ENCODE assay signal across 8 cellular contexts in the genomic region with DNA sequence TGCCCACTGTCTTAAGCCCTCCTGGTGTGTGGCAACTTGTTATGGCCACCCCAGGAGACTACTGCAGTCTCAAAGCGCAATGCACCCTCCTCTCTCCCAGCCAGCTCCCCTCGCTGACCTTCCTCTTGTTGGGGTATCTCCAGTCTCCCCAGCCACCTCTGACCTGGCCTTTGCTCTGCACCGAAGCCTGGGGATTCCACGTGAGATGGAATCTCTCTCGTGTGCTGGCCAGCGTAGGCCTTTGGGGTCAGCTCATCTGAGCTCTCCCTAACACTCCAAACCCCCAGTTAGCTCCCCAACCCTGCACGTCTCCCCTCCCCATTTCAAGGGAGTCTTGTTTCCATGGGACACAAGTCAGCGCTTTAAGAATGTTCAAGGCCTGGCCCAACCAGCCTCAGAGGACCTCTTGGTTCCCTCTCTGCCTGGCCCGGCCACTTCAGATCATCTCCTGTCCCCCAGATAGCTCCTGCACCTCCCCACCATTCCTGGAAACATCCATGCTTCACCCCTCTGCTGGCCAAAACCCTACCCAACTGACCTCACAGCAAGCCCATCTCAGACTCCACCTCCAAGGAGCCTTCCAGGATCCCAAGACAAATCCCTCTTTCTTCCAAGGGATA. TPM values are rescaled to one million over a fixed set of nuclear protein-coding genes. Genes with fewer than 3 reads are reported as not detected.
A peak's percentile ranks its signal among the peaks of the same experiment; 100 is the strongest.
DNase-seq lines count a peak whose midpoint lies in the region; ATAC-seq and TF ChIP-seq lines count a peak whose summit lies in the region.

No MANE protein-coding gene starts in this region.

- H3K27me3 Mint-ChIP-seq in activated naive CD4-positive, alpha-beta T cell treated with anti-CD3 and anti-CD28 coated beads for 36 hours (ENCODE audit: low read depth), result no peaks in the 10 kb centered on the region

- peak overlapping the region; percentile 72 for H3K27ac Mint-ChIP-seq in activated naive CD4-positive, alpha-beta T cell treated with anti-CD3 and anti-CD28 coated beads for 36 hours

- ATAC-seq in HG02981 (IDR thresholded peaks at IDR 0.05; ENCODE audit: unreplicated experiment) (no peak), GM19467 (IDR thresholded peaks at IDR 0.05; ENCODE audit: unreplicated experiment) (no peak)

- TF ChIP-seq POLR2A in thyroid gland (IDR thresholded peaks at IDR 0.05), result no peak

- H3K4me3 Mint-ChIP-seq in activated naive CD4-positive, alpha-beta T cell treated with anti-CD3 and anti-CD28 coated beads for 36 hours, result peak overlapping the region; percentile 72

- WGBS in thyroid gland, 2 donors, result 95 to 97% methylated on average over 9 of the region's 9 CpGs

- CTCF ChIA-PET in activated naive CD4-positive, alpha-beta T cell treated with anti-CD3 and anti-CD28 coated beads for 36 hours (lab: Charles Lee), result interaction anchor here (0.8 to 11.4 kb wide), 3 partner anchors 21 to 34 kb away, joined by 3 to 63 read pairs (median 4); no protein-coding TSS in a partner anchor

- intact Hi-C loops in activated naive CD4-positive, alpha-beta T cell treated with anti-CD3 and anti-CD28 coated beads for 36 hours (cut with micrococcal nuclease), result no loop called here
- intact Hi-C loops in thyroid gland (cut with DNase I), result no loop called here

- peak overlapping the region; percentile 35 for H3K27ac ChIP-seq in muscle layer of colon (ENCODE audit: low read depth, low read length)
- H3K27ac ChIP-seq in thyroid gland, result peak overlapping the region; percentile 92 to 99 (median 98)

- H3K4me1 ChIP-seq in muscle layer of colon (ENCODE audit: insufficient read depth, low read length) (peaks cover 94% of the 10 kb centered on the region), thyroid gland (peaks cover 100% of the 10 kb centered on the region in 2 donors)

- no peak overlapping the region for H3K9ac ChIP-seq in muscle layer of colon (ENCODE audit: low read length)

- no peaks in the 10 kb centered on the region for H3K9me3 Mint-ChIP-seq in activated naive CD4-positive, alpha-beta T cell treated with anti-CD3 and anti-CD28 coated beads for 36 hours

- H3K4me1 Mint-ChIP-seq in activated naive CD4-positive, alpha-beta T cell treated with anti-CD3 and anti-CD28 coated beads for 36 hours (ENCODE audit: low read depth), result peaks cover 100% of the 10 kb centered on the region

- no peaks in the 10 kb centered on the region for H3K36me3 ChIP-seq in muscle layer of colon (ENCODE audit: insufficient read depth, low read length)
- no peaks in the 10 kb centered on the region for H3K36me3 ChIP-seq in thyroid gland

- DNase-seq in activated naive CD4-positive, alpha-beta T cell treated with anti-CD3 and anti-CD28 coated beads for 36 hours, result no peak
- no peak for DNase-seq in activated naive CD4-positive, alpha-beta T cell treated with anti-CD3 and anti-CD28 coated beads, Interleukin-2, amount 50 U/mL, for 16 hours
- DNase-seq in cardiac fibroblast (ENCODE audit: low read depth in 2 of 2) (no peak), thyroid gland (no peak), NCI-H1417 treated with DMSO at 0.1 percent for 48 hours (lab: John Stamatoyannopoulos, UW) (no peak)

- peaks cover 16% of the 10 kb centered on the region for H3K36me3 Mint-ChIP-seq in activated naive CD4-positive, alpha-beta T cell treated with anti-CD3 and anti-CD28 coated beads for 36 hours (ENCODE audit: low read depth)

- no peaks in the 10 kb centered on the region for H3K27me3 ChIP-seq in muscle layer of colon (ENCODE audit: control insufficient read depth in 1 of 2, insufficient read depth in 2 of 2, low read length in 2 of 2)
- H3K27me3 ChIP-seq in thyroid gland, result no peaks in the 10 kb centered on the region

- H3K4me3 ChIP-seq in cardiac fibroblast (replicated peaks in 1 of 2; ENCODE audit: low read depth in 2 of 2, low read length in 2 of 2) (peak overlapping the region; percentile 5 to 55), muscle layer of colon (ENCODE audit: low read depth in 1 of 2, low read length in 2 of 2) (no peak overlapping the region), thyroid gland (replicated peaks in 1 of 3) (no peak overlapping the region)

- TF ChIP-seq CTCF in cardiac fibroblast (IDR thresholded peaks at IDR 0.05; ENCODE audit: low read depth, low read length) (no peak), thyroid gland (IDR thresholded peaks at IDR 0.05) (no peak)

- H3K9me3 ChIP-seq in muscle layer of colon (ENCODE audit: low read length), result no peaks in the 10 kb centered on the region
- no peaks in the 10 kb centered on the region for H3K9me3 ChIP-seq in thyroid gland

RNA-seq across cellular contexts. Expression of a gene that starts 11.2 kb away (rescaled TPM):
- total RNA-seq in activated naive CD4-positive, alpha-beta T cell treated with anti-CD3 and anti-CD28 coated beads for 36 hours, result 10 to 100 TPM; 24.5 to 25.3 TPM
- total RNA-seq in thyroid gland, result 10 to 100 TPM; 28.0 to 44.2 (median 29.4) TPM

RNA-seq across cellular contexts. Expression of a gene that starts 26.5 kb away (rescaled TPM):
- under 1 TPM; 0.59 to 0.86 TPM for total RNA-seq in activated naive CD4-positive, alpha-beta T cell treated with anti-CD3 and anti-CD28 coated beads for 36 hours
- total RNA-seq in thyroid gland, result 1 to 10 TPM; 1.0 to 1.6 (median 1.2) TPM

RNA-seq across cellular contexts. Expression of a gene that starts 58.1 kb away (rescaled TPM):
- total RNA-seq in activated naive CD4-positive, alpha-beta T cell treated with anti-CD3 and anti-CD28 coated beads for 36 hours, result 1 to 10 TPM; 3.0 to 3.6 TPM
- total RNA-seq in thyroid gland, result 10 to 100 TPM in 3 of 4 donors, 1 to 10 TPM in 1; 7.5 to 16.3 (median 12.8) TPM

Comparison
In these comparisons a context has a peak if more than half of its experiments do, and no peak if none do; other contexts are left out.
1. H3K4me3 ChIP-seq: peak in cardiac fibroblast (2 of 2); none in muscle layer of colon (0 of 2) and thyroid gland (0 of 3).